In the genomic region with DNA sequence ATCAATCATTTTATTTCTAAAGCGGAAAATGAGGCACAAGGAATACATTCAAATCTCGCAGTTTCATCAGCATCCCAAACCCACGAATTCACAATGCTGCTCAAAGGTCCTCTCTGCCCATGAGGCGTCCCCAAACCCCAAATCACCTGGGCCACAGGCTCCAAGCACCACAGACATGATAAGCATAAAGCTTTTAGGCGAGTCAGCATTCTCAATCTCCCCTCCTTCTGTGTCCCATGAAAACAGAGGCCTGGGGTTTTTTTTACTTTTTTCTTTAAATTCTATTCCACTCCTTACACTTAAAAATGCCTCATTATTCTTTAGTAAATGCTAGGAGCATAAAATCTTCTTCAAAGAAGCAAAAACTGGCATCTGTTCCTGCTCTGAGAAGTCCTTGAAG, we compare ENCODE assay signal across 20 cellular contexts. TPM values are rescaled to one million over a fixed set of nuclear protein-coding genes. Genes with fewer than 3 reads are reported as not detected.
DNase-seq lines count a peak whose midpoint lies in the region; ATAC-seq and TF ChIP-seq lines count a peak whose summit lies in the region.
"Had no signal": no experiment of that assay in that cellular context is flagged by ENCODE, and none has a peak within 500 bp of the region (broad histone marks: within the 10 kb centered on the region; RNA-seq: fewer than 3 reads in every experiment).

No MANE protein-coding gene starts in this region.

- H3K4me1 Mint-ChIP-seq in activated CD4-positive, alpha-beta T cell treated with anti-CD3 and anti-CD28 coated beads, Interleukin-2, amount 10 ng/mL, durations not matched to agents 7 days and 5 days, result peaks cover 91% of the 10 kb centered on the region
- H3K4me1 Mint-ChIP-seq in activated T-helper 1 cell treated with anti-CD3 and anti-CD28 coated beads, Interleukin-12 subunit alpha, Interleukin-12 subunit beta, Interleukin-2, Interleukin-4 antibody, amounts not matched to agents 30 ng/mL and 10 ng/mL and 1 ng/mL, durations not matched to agents 14 hours and 24 hours and 36 hours (ENCODE audit: low read depth), result peaks cover 83% of the 10 kb centered on the region
- H3K4me1 Mint-ChIP-seq in naive thymus-derived CD4-positive, alpha-beta T cell, result peaks cover 84 to 97% (median 92%) of the 10 kb centered on the region in 7 donors

- no peak for DNase-seq in activated CD4-positive, alpha-beta T cell treated with anti-CD3 and anti-CD28 coated beads, Interleukin-2, amount 10 ng/mL, durations not matched to agents 7 days and 5 days
- DNase-seq in activated CD4-positive, alpha-beta T cell treated with anti-CD3 and anti-CD28 coated beads for 48 hours, result no peak
- DNase-seq in GM12865 (ENCODE audit: low read depth) (no peak), DMS 273 treated with DMSO at 0.1 percent for 48 hours (lab: John Stamatoyannopoulos, UW) (no peak), DMS79 (lab: John Stamatoyannopoulos, UW) (no peak), NCI-H510A treated with DMSO at 0.1 percent for 48 hours (lab: John Stamatoyannopoulos, UW) (no peak)
- no peak for DNase-seq in activated T-helper 1 cell treated with anti-CD3 and anti-CD28 coated beads, Interleukin-12 subunit alpha, Interleukin-12 subunit beta, Interleukin-2, Interleukin-4 antibody, amounts not matched to agents 30 ng/mL and 10 ng/mL and 1 ng/mL, durations not matched to agents 14 hours and 24 hours and 36 hours (ENCODE audit: low spot score)
- no peak for DNase-seq in naive thymus-derived CD4-positive, alpha-beta T cell
- DNase-seq: activated gamma-delta T cell, cortex of kidney, EL, left cardiac atrium, midbrain, NCI-H1930, NCI-H510A had no signal

- H3K27me3 ChIP-seq in naive thymus-derived CD4-positive, alpha-beta T cell (ENCODE audit: control insufficient read depth in 2 of 2, insufficient read depth in 2 of 2, low read length in 2 of 2), result no peaks in the 10 kb centered on the region
- H3K27me3 ChIP-seq: gastroesophageal sphincter, vagina had no signal

- H3K4me3 ChIP-seq in GM12865 (ENCODE audit: low read depth, low read length), result peak overlapping the region; percentile 35
- H3K4me3 ChIP-seq in naive thymus-derived CD4-positive, alpha-beta T cell (ENCODE audit: low read length), result peak overlapping the region; percentile 12
- H3K4me3 ChIP-seq: gastroesophageal sphincter, vagina had no signal

- H3K4me3 Mint-ChIP-seq in activated CD4-positive, alpha-beta T cell treated with anti-CD3 and anti-CD28 coated beads, Interleukin-2, amount 10 ng/mL, durations not matched to agents 7 days and 5 days, result peak overlapping the region; percentile 54
- peak overlapping the region; percentile 59 for H3K4me3 Mint-ChIP-seq in activated T-helper 1 cell treated with anti-CD3 and anti-CD28 coated beads, Interleukin-12 subunit alpha, Interleukin-12 subunit beta, Interleukin-2, Interleukin-4 antibody, amounts not matched to agents 30 ng/mL and 10 ng/mL and 1 ng/mL, durations not matched to agents 14 hours and 24 hours and 36 hours
- H3K4me3 Mint-ChIP-seq in naive thymus-derived CD4-positive, alpha-beta T cell, result peak overlapping the region; percentile 67 to 88 (median 86)
- H3K4me3 Mint-ChIP-seq: brain had no signal

- CTCF ChIA-PET in activated CD4-positive, alpha-beta T cell treated with anti-CD3 and anti-CD28 coated beads, Interleukin-2, amount 10 ng/mL, durations not matched to agents 7 days and 5 days (lab: Charles Lee), result interaction anchor here (1.4 to 2.6 kb wide), 3 partner anchors 9 to 17 kb away, joined by 4 to 14 read pairs (median 10); no protein-coding TSS in a partner anchor
- CTCF ChIA-PET in naive thymus-derived CD4-positive, alpha-beta T cell (lab: Charles Lee), result interaction anchor here (1.6 to 2.9 kb wide), 2 partner anchors 9 to 19 kb away, joined by 7 to 9 read pairs; no protein-coding TSS in a partner anchor

- no peaks in the 10 kb centered on the region for H3K9me3 Mint-ChIP-seq in activated CD4-positive, alpha-beta T cell treated with anti-CD3 and anti-CD28 coated beads, Interleukin-2, amount 10 ng/mL, durations not matched to agents 7 days and 5 days
- H3K9me3 Mint-ChIP-seq in activated T-helper 1 cell treated with anti-CD3 and anti-CD28 coated beads, Interleukin-12 subunit alpha, Interleukin-12 subunit beta, Interleukin-2, Interleukin-4 antibody, amounts not matched to agents 30 ng/mL and 10 ng/mL and 1 ng/mL, durations not matched to agents 14 hours and 24 hours and 36 hours, result no peaks in the 10 kb centered on the region
- peaks cover 0 to 2% (median 0%) of the 10 kb centered on the region in 11 donors for H3K9me3 Mint-ChIP-seq in naive thymus-derived CD4-positive, alpha-beta T cell
- H3K9me3 Mint-ChIP-seq: brain had no signal

- peaks cover 0 to 6% (median 3%) of the 10 kb centered on the region in 3 experiments for H3K36me3 ChIP-seq in naive thymus-derived CD4-positive, alpha-beta T cell (ENCODE audit: control insufficient read depth in 2 of 3, insufficient read depth in 3 of 3, low read length in 3 of 3)
- H3K36me3 ChIP-seq: vagina had no signal

- peak overlapping the region; percentile 84 for H3K27ac Mint-ChIP-seq in activated CD4-positive, alpha-beta T cell treated with anti-CD3 and anti-CD28 coated beads, Interleukin-2, amount 10 ng/mL, durations not matched to agents 7 days and 5 days
- peak overlapping the region; percentile 73 for H3K27ac Mint-ChIP-seq in activated T-helper 1 cell treated with anti-CD3 and anti-CD28 coated beads, Interleukin-12 subunit alpha, Interleukin-12 subunit beta, Interleukin-2, Interleukin-4 antibody, amounts not matched to agents 30 ng/mL and 10 ng/mL and 1 ng/mL, durations not matched to agents 14 hours and 24 hours and 36 hours
- peak overlapping the region; percentile 83 to 96 (median 90) for H3K27ac Mint-ChIP-seq in naive thymus-derived CD4-positive, alpha-beta T cell

- intact Hi-C loops in activated T-helper 1 cell treated with anti-CD3 and anti-CD28 coated beads, Interleukin-12 subunit alpha, Interleukin-12 subunit beta, Interleukin-2, Interleukin-4 antibody, amounts not matched to agents 30 ng/mL and 10 ng/mL and 1 ng/mL, durations not matched to agents 14 hours and 24 hours and 36 hours (cut with micrococcal nuclease), result no loop called here
- intact Hi-C loops in naive thymus-derived CD4-positive, alpha-beta T cell (cut with micrococcal nuclease), result loop anchor here in 1 of 2 donors (2.0 kb wide), 1 partner anchor 18 kb away; no protein-coding TSS in a partner anchor

- ATAC-seq in naive thymus-derived CD4-positive, alpha-beta T cell, result no peak
- ATAC-seq: gastroesophageal sphincter, left cardiac atrium, Right ventricle myocardium inferior, sciatic nerve had no signal

- H3K36me3 Mint-ChIP-seq in activated CD4-positive, alpha-beta T cell treated with anti-CD3 and anti-CD28 coated beads, Interleukin-2, amount 10 ng/mL, durations not matched to agents 7 days and 5 days (ENCODE audit: low read depth), result peaks cover 35% of the 10 kb centered on the region
- H3K36me3 Mint-ChIP-seq in activated T-helper 1 cell treated with anti-CD3 and anti-CD28 coated beads, Interleukin-12 subunit alpha, Interleukin-12 subunit beta, Interleukin-2, Interleukin-4 antibody, amounts not matched to agents 30 ng/mL and 10 ng/mL and 1 ng/mL, durations not matched to agents 14 hours and 24 hours and 36 hours (ENCODE audit: low read depth), result peaks cover 19% of the 10 kb centered on the region
- H3K36me3 Mint-ChIP-seq in naive thymus-derived CD4-positive, alpha-beta T cell, result peaks cover 0 to 12% (median 4%) of the 10 kb centered on the region in 5 donors
- H3K36me3 Mint-ChIP-seq: brain had no signal

- H3K27me3 Mint-ChIP-seq in activated CD4-positive, alpha-beta T cell treated with anti-CD3 and anti-CD28 coated beads, Interleukin-2, amount 10 ng/mL, durations not matched to agents 7 days and 5 days, result no peaks in the 10 kb centered on the region
- H3K27me3 Mint-ChIP-seq in activated T-helper 1 cell treated with anti-CD3 and anti-CD28 coated beads, Interleukin-12 subunit alpha, Interleukin-12 subunit beta, Interleukin-2, Interleukin-4 antibody, amounts not matched to agents 30 ng/mL and 10 ng/mL and 1 ng/mL, durations not matched to agents 14 hours and 24 hours and 36 hours (ENCODE audit: insufficient read depth), result no peaks in the 10 kb centered on the region
- H3K27me3 Mint-ChIP-seq in naive thymus-derived CD4-positive, alpha-beta T cell, result no peaks in the 10 kb centered on the region

- no peak for TF ChIP-seq CTCF in GM12865 (IDR thresholded peaks at IDR 0.05; ENCODE audit: insufficient read depth, low read depth, low read length, missing control alignments)

- POLR2A ChIA-PET in activated CD4-positive, alpha-beta T cell treated with anti-CD3 and anti-CD28 coated beads, Interleukin-2, amount 10 ng/mL, durations not matched to agents 7 days and 5 days (lab: Charles Lee), result no interaction called here
- POLR2A ChIA-PET in naive thymus-derived CD4-positive, alpha-beta T cell (lab: Charles Lee), result interaction anchor here (0.9 to 4.3 kb wide), 7 partner anchors 8 to 62 kb away, joined by 3 to 26 read pairs (median 6); no protein-coding TSS in a partner anchor

- peak overlapping the region; percentile 56 for H3K27ac ChIP-seq in naive thymus-derived CD4-positive, alpha-beta T cell (ENCODE audit: low read depth, low read length)
- H3K27ac ChIP-seq: gastroesophageal sphincter, vagina had no signal

- no peaks in the 10 kb centered on the region for H3K9me3 ChIP-seq in naive thymus-derived CD4-positive, alpha-beta T cell (ENCODE audit: control insufficient read depth in 2 of 3, low read length in 3 of 3)
- H3K9me3 ChIP-seq: gastroesophageal sphincter, vagina had no signal

- H3K4me1 ChIP-seq in naive thymus-derived CD4-positive, alpha-beta T cell (ENCODE audit: control insufficient read depth in 2 of 2, insufficient read depth in 2 of 2, low read length in 2 of 2), result peaks cover 78 to 84% of the 10 kb centered on the region in 2 donors

RNA-seq across cellular contexts. Expression of gene CYTH1, which starts 55.0 kb away (rescaled TPM):
- total RNA-seq in activated CD4-positive, alpha-beta T cell treated with anti-CD3 and anti-CD28 coated beads, Interleukin-2, amount 10 ng/mL, durations not matched to agents 7 days and 5 days, result 100 to 1,000 TPM; 244 to 251 TPM
- total RNA-seq in activated T-helper 1 cell treated with anti-CD3 and anti-CD28 coated beads, Interleukin-12 subunit alpha, Interleukin-12 subunit beta, Interleukin-2, Interleukin-4 antibody, amounts not matched to agents 30 ng/mL and 10 ng/mL and 1 ng/mL, durations not matched to agents 14 hours and 24 hours and 36 hours, result 147 TPM in 2 replicates
- total RNA-seq in naive thymus-derived CD4-positive, alpha-beta T cell, result 100 to 1,000 TPM; 297 to 452 (median 420) TPM
- 100 to 1,000 TPM; 314 to 395 TPM for polyA plus RNA-seq in naive thymus-derived CD4-positive, alpha-beta T cell
